Comparison of ENCODE assay signal across 14 cellular contexts in the genomic region with DNA sequence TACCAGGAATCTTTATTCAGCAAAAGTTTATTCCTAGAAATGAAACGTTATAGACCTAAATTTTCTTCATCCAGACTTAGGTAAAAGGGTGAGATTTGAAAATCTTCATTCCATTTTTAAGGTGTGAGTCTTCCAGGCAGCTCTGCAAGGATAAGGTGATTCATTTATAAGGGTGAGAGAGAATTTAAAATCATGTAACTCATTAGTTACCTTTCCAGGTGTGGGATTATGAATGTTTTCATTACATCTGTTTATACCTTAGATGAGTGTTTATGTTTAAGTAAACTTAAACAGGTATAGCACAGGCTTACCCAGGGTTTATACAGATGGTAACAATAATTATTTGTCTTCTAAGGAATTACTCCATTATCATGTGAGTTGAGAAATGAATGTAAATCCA. TPM values are rescaled to one million over a fixed set of nuclear protein-coding genes. Genes with fewer than 3 reads are reported as not detected.
DNase-seq lines count a peak whose midpoint lies in the region; ATAC-seq, FAIRE-seq and TF ChIP-seq lines count a peak whose summit lies in the region.
"Had no signal": no experiment of that assay in that cellular context is flagged by ENCODE, and none has a peak within 500 bp of the region (broad histone marks: within the 10 kb centered on the region; RNA-seq: fewer than 3 reads in every experiment).

No MANE protein-coding gene starts in this region.

- H3K9me3 ChIP-seq in SK-N-SH (no peaks in the 10 kb centered on the region), endothelial cell of umbilical vein (replicated peaks; ENCODE audit: control insufficient read depth, insufficient read depth, low read length) (no peaks in the 10 kb centered on the region), upper lobe of left lung (no peaks in the 10 kb centered on the region)
- H3K9me3 ChIP-seq: heart left ventricle, neutrophil had no signal

- POLR2A ChIA-PET in SK-N-SH (lab: Yijun Ruan, JAX), result no interaction called here
- POLR2A ChIA-PET in endothelial cell of umbilical vein (lab: Charles Lee), result no interaction called here

- no peaks in the 10 kb centered on the region for H3K9me3 Mint-ChIP-seq in neural crest cell
- H3K9me3 Mint-ChIP-seq: CD4-positive, alpha-beta T cell had no signal

- DNase-seq in SK-N-SH (no peak), endothelial cell of umbilical vein (ENCODE audit: low read depth, low spot score) (no peak), neural crest cell (ENCODE audit: low read depth, low spot score) (no peak), upper lobe of left lung (no peak)
- DNase-seq: activated gamma-delta T cell treated with Interleukin-2 at 50 U/mL for 16 hours; CD4-positive, alpha-beta T cell; heart left ventricle; left colon had no signal

- H3K4me2 ChIP-seq in SK-N-SH (peak overlapping the region; percentile 80), endothelial cell of umbilical vein (ENCODE audit: insufficient read depth, low read length) (peak overlapping the region; percentile 100)

- H3K4me1 Mint-ChIP-seq in neural crest cell, result peaks cover 67% of the 10 kb centered on the region

- H3K9me2 ChIP-seq in SK-N-SH, result no peaks in the 10 kb centered on the region

- 13% methylated on average over 1 of the region's 1 CpG for WGBS in SK-N-SH (ENCODE audit: low lambda C conversion rate)
- WGBS in upper lobe of left lung, 2 donors, result 51 to 67% methylated on average over 1 of the region's 1 CpG

- H4K20me1 ChIP-seq in SK-N-SH (ENCODE audit: insufficient read depth) (peaks cover 49% of the 10 kb centered on the region), endothelial cell of umbilical vein (replicated peaks; ENCODE audit: control insufficient read depth, extremely low read depth, insufficient read depth, low read length) (no peaks in the 10 kb centered on the region)

- H3K4me1 ChIP-seq in SK-N-SH (ENCODE audit: control insufficient read depth in 1 of 2, insufficient read depth in 2 of 2, low read depth in 1 of 2, low read length in 1 of 2), result peaks cover 6 to 30% of the 10 kb centered on the region in 2 experiments
- peaks cover 63% of the 10 kb centered on the region for H3K4me1 ChIP-seq in endothelial cell of umbilical vein (ENCODE audit: control insufficient read depth, extremely low read depth, insufficient read depth, low read length)
- H3K4me1 ChIP-seq in upper lobe of left lung, result peaks cover 22 to 60% (median 24%) of the 10 kb centered on the region in 4 donors

- H2AFZ ChIP-seq in SK-N-SH (ENCODE audit: low read depth) (no peak overlapping the region), endothelial cell of umbilical vein (ENCODE audit: low read depth, low read length) (no peak overlapping the region)

- H3K79me2 ChIP-seq in SK-N-SH (ENCODE audit: insufficient read depth) (peaks cover 88% of the 10 kb centered on the region), endothelial cell of umbilical vein (ENCODE audit: control insufficient read depth, insufficient read depth, low read length) (peaks cover 82% of the 10 kb centered on the region)

- H3K27me3 ChIP-seq in SK-N-SH (ENCODE audit: insufficient read depth) (no peaks in the 10 kb centered on the region), endothelial cell of umbilical vein (ENCODE audit: control insufficient read depth in 2 of 2, insufficient read depth in 2 of 2, low read length in 2 of 2) (no peaks in the 10 kb centered on the region), upper lobe of left lung (no peaks in the 10 kb centered on the region)

- no peak for TF ChIP-seq RAD21 in SK-N-SH (IDR thresholded peaks at IDR 0.05; ENCODE audit: low read length)

- peak overlapping the region; percentile 28 to 93; a peak in 3 of 4 replicates for H3K27ac ChIP-seq in SK-N-SH (ENCODE audit: low read depth in 2 of 2, low read length in 1 of 2)
- H3K27ac ChIP-seq in endothelial cell of umbilical vein (ENCODE audit: insufficient read depth, low read depth, low read length), result peak overlapping the region; percentile 96
- peak overlapping the region in 2 of 4 donors; percentile 7 to 49 for H3K27ac ChIP-seq in upper lobe of left lung
- H3K27ac ChIP-seq: neutrophil had no signal

- no peaks in the 10 kb centered on the region for H3K9me1 ChIP-seq in endothelial cell of umbilical vein (replicated peaks; ENCODE audit: control insufficient read depth, extremely low read depth, insufficient read depth, low read length)

- H3K9ac ChIP-seq in SK-N-SH (peak overlapping the region; percentile 99), endothelial cell of umbilical vein (replicated peaks; ENCODE audit: extremely low read depth, insufficient read depth, low read length) (peak overlapping the region; percentile 97)

- H3F3A ChIP-seq in SK-N-SH (replicated peaks; ENCODE audit: insufficient read depth), result peaks cover 62% of the 10 kb centered on the region

- H3K27me3 Mint-ChIP-seq in neural crest cell (ENCODE audit: low read depth), result no peaks in the 10 kb centered on the region

- no peak for TF ChIP-seq CTCF in SK-N-SH (IDR thresholded peaks at IDR 0.05)
- no peak for TF ChIP-seq CTCF in endothelial cell of umbilical vein (IDR thresholded peaks at IDR 0.05; ENCODE audit: extremely low read depth in 1 of 2, insufficient read depth in 1 of 2, low read depth in 1 of 2, low read length in 2 of 2)
- no peak for TF ChIP-seq CTCF in neural crest cell (conservative IDR thresholded peaks at IDR 0.05)
- TF ChIP-seq CTCF in upper lobe of left lung (IDR thresholded peaks at IDR 0.05), result no peak

- dilution Hi-C loops in endothelial cell of umbilical vein (cut with MboI; ENCODE audit: extremely low pct_ligation_motif_present, low sequenced_read_pairs), result no loop called here

- intact Hi-C loops in endothelial cell of umbilical vein (cut with micrococcal nuclease), result loop anchor here (1.0 to 5.0 kb wide), 7 partner anchors 13 to 343 kb away; no protein-coding TSS in a partner anchor

- peak overlapping the region; percentile 73 to 84; a peak in 3 of 4 replicates for H3K4me3 ChIP-seq in SK-N-SH (ENCODE audit: low read depth in 2 of 2, low read length in 1 of 2)
- peak overlapping the region in 2 of 3 experiments; percentile 95 to 96 for H3K4me3 ChIP-seq in endothelial cell of umbilical vein (replicated peaks in 1 of 3; ENCODE audit: insufficient read depth in 1 of 3, low read depth in 1 of 3, low read length in 3 of 3)
- H3K4me3 ChIP-seq in upper lobe of left lung, result peak overlapping the region in 3 of 4 donors; percentile 53 to 76 (median 75)

- H3K4me3 Mint-ChIP-seq in neural crest cell, result peak overlapping the region; percentile 89
- H3K4me3 Mint-ChIP-seq: activated CD8-positive, alpha-beta T cell treated with anti-CD3 and anti-CD28 coated beads, Interleukin-2, amount 10 ng/mL, durations not matched to agents 7 days and 5 days; CD4-positive, alpha-beta T cell had no signal

- TF ChIP-seq POLR2A in endothelial cell of umbilical vein (IDR thresholded peaks at IDR 0.05; ENCODE audit: low read depth, low read length) (no peak), upper lobe of left lung (IDR thresholded peaks at IDR 0.05) (no peak)

- H3K27ac Mint-ChIP-seq in neural crest cell (ENCODE audit: unreplicated experiment), result no peak overlapping the region
- H3K27ac Mint-ChIP-seq: activated CD8-positive, alpha-beta T cell treated with anti-CD3 and anti-CD28 coated beads, Interleukin-2, amount 10 ng/mL, durations not matched to agents 7 days and 5 days; CD4-positive, alpha-beta T cell had no signal

- no peak for FAIRE-seq in endothelial cell of umbilical vein (lab: Jason Lieb, UNC)

- ATAC-seq in SK-N-SH treated with all-trans-retinoic acid at 6 μM for 48 hours, result no peak
- no peak for ATAC-seq in upper lobe of left lung (ENCODE audit: low FRiP score in 2 of 2)
- no peak for ATAC-seq in GM21360 (IDR thresholded peaks at IDR 0.05; ENCODE audit: unreplicated experiment)
- no peak for ATAC-seq in GM21825 (IDR thresholded peaks at IDR 0.05; ENCODE audit: unreplicated experiment)
- ATAC-seq in GM18870 (IDR thresholded peaks at IDR 0.05; ENCODE audit: unreplicated experiment), result no peak
- ATAC-seq: activated CD8-positive, alpha-beta T cell treated with anti-CD3 and anti-CD28 coated beads, Interleukin-2, amount 10 ng/mL, durations not matched to agents 7 days and 5 days had no signal

- CTCF ChIA-PET in SK-N-SH (lab: Yijun Ruan, JAX) (interaction anchor here (0.5 to 6.4 kb wide), 9 partner anchors 9 to 347 kb away, joined by 3 to 32 read pairs (median 4); no protein-coding TSS in a partner anchor), endothelial cell of umbilical vein (lab: Charles Lee) (interaction anchor here (0.7 to 6.1 kb wide), 10 partner anchors 24 to 347 kb away, joined by 3 to 40 read pairs (median 4); partner anchors contain the start of gene ME3)

- H3K36me3 ChIP-seq in SK-N-SH (replicated peaks in 1 of 2; ENCODE audit: control insufficient read depth in 1 of 2, insufficient read depth in 2 of 2, low read length in 1 of 2) (peaks cover 35 to 51% of the 10 kb centered on the region in 2 experiments), endothelial cell of umbilical vein (ENCODE audit: control insufficient read depth in 2 of 2, extremely low read depth in 1 of 2, insufficient read depth in 2 of 2, low read length in 2 of 2) (peaks cover 7 to 12% of the 10 kb centered on the region in 2 experiments), upper lobe of left lung (peaks cover 0 to 3% (median 0%) of the 10 kb centered on the region in 4 donors)
- H3K36me3 ChIP-seq: heart left ventricle, neutrophil had no signal

- TSS peak; percentile 72 for BruUV-seq in endothelial cell of umbilical vein (replicated peaks; lab: Mats Ljungman, UMichigan)

- TF ChIP-seq EP300 in SK-N-SH (IDR thresholded peaks at IDR 0.05; ENCODE audit: borderline replicate concordance in 1 of 2, low read depth in 1 of 2, low read length in 1 of 2), result no peak
- TF ChIP-seq EP300 in upper lobe of left lung (IDR thresholded peaks at IDR 0.05), result no peak

- no peaks in the 10 kb centered on the region for H3K36me3 Mint-ChIP-seq in neural crest cell (ENCODE audit: low read depth)

TF ChIP-seq in SK-N-SH, 30 proteins besides CTCF, POLR2A, EP300 and RAD21 (continues in another document):
- no peak for TF ChIP-seq NRF1 (IDR thresholded peaks at IDR 0.05; ENCODE audit: low read depth, low read length)

RNA-seq across cellular contexts. Expression of gene PRSS23, which starts 2.8 kb away (rescaled TPM):
- polyA plus RNA-seq in SK-N-SH (2012; rRNA removed) (326 and 429 TPM in 2 replicates), endothelial cell of umbilical vein (146 and 161 TPM in 2 replicates)
- polyA plus RNA-seq in SK-N-SH (2012; cell fraction: cytosol; rRNA removed), result 346 and 361 TPM in 2 replicates
- 89.2 and 204 TPM in 2 replicates for polyA plus RNA-seq in SK-N-SH (2012; cell fraction: nucleus; rRNA removed)
- total RNA-seq in endothelial cell of umbilical vein (240 and 278 TPM in 2 replicates), neural crest cell (27.5 and 27.6 TPM in 2 replicates), upper lobe of left lung (10 to 100 TPM; 18.9 to 87.0 (median 35.7) TPM)
- polyA plus RNA-seq in endothelial cell of umbilical vein (2011; cell fraction: cytosol; rRNA removed), result 203 and 208 TPM in 2 replicates
- polyA plus RNA-seq in endothelial cell of umbilical vein (2011; cell fraction: nucleus; rRNA removed), result 125 and 127 TPM in 2 replicates
- 434 and 459 TPM in 2 replicates for polyA plus RNA-seq in endothelial cell of umbilical vein (2012)
- 298 and 340 TPM in 2 replicates for polyA minus RNA-seq in endothelial cell of umbilical vein
- 250 TPM for polyA minus RNA-seq in endothelial cell of umbilical vein (2011; cell fraction: cytosol; rRNA and poly(A)+ RNA removed)
- 104 and 133 TPM in 2 replicates for polyA minus RNA-seq in endothelial cell of umbilical vein (2011; cell fraction: nucleus; rRNA and poly(A)+ RNA removed)
